Comparison of ENCODE assay signal across 24 cellular contexts in genomic region chr17:80180192-80180591, GRCh38. TPM values are rescaled to one million over a fixed set of nuclear protein-coding genes. Genes with fewer than 3 reads are reported as not detected.
"Had no signal": no experiment of that assay in that cellular context is flagged by ENCODE, and none has a peak within 500 bp of the region (broad histone marks: within the 10 kb centered on the region; RNA-seq: fewer than 3 reads in every experiment).

No MANE protein-coding gene starts in this region.

- H3K4me3 ChIP-seq: K562 had no signal

- H3K27ac ChIP-seq: KMS-11, RWPE1 had no signal

- DNase-seq: Kasumi-1; MM.1S; NCI-H1092 treated with DMSO at 0.1 percent for 48 hours; NCI-H1436; NCI-H1694 treated with DMSO at 0.1 percent for 48 hours; NCI-H1930; NCI-H2081; NCI-H2107; NCI-H2227 treated with DMSO at 0.1 percent for 48 hours; NCI-H524; NCI-H526 treated with DMSO at 0.1 percent for 48 hours; NCI-H748 treated with DMSO at 0.1 percent for 48 hours; NK-92 treated with Interleukin-12 subunit alpha and Interleukin-12 subunit beta, amount 100 ng/mL, for 24 hours; PC-3; SK-N-SH; SW 1271; T-cell had no signal

- ATAC-seq: K562, Panc1, PC-3, T-cell had no signal

- H3K9ac ChIP-seq: KMS-11, SK-N-SH had no signal

- H3K9me3 ChIP-seq: SK-N-SH had no signal

- H3K4me2 ChIP-seq: KMS-11, SK-N-SH had no signal

RNA-seq across cellular contexts. Expression of gene CARD14, which starts 10.4 kb away (rescaled TPM):
- total RNA-seq: HT1080, K562, OCI-LY7 had no signal
- polyA plus RNA-seq: IgD-negative memory B cell, K562 had no signal
